Comparison of ENCODE assay signal across 16 cellular contexts in the genomic region with DNA sequence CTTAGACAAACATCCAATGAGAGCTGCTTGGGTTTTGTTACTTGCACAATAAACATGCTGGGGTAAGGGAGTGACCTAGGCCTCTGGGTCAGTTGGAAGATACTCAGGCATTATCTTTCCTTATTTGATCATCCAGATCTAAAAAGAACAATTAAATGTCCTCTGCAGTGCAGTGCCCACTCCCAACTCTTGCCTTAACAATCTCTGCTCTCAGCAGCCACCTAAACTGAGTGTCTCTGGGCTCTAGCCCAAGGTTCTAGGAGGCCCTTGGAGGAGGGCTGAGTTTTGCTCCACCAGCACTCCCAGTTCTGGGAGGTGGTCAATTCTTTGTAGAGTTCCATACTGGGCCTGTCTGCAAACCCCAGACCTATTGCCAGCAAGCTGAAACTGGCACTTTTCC. TPM values are rescaled to one million over a fixed set of nuclear protein-coding genes. Genes with fewer than 3 reads are reported as not detected.
DNase-seq lines count a peak whose midpoint lies in the region; ATAC-seq and TF ChIP-seq lines count a peak whose summit lies in the region.
"Had no signal": no experiment of that assay in that cellular context is flagged by ENCODE, and none has a peak within 500 bp of the region (broad histone marks: within the 10 kb centered on the region; RNA-seq: fewer than 3 reads in every experiment).

No MANE protein-coding gene starts in this region.

- H3K27ac ChIP-seq in left lung, result no peak overlapping the region
- H3K27ac ChIP-seq: SK-N-MC had no signal

- H3K4me3 Mint-ChIP-seq in Caco-2 (ENCODE audit: unreplicated experiment) (peak overlapping the region; percentile 87), T-helper 17 cell (peak overlapping the region; percentile 83), immature natural killer cell (peak overlapping the region in 4 of 5 donors; percentile 21 to 67 (median 54)), chondrocyte (ENCODE audit: unreplicated experiment) (no peak overlapping the region)

- H3K27me3 Mint-ChIP-seq in Caco-2 (ENCODE audit: insufficient read depth, unreplicated experiment), result no peaks in the 10 kb centered on the region
- peaks cover 87% of the 10 kb centered on the region for H3K27me3 Mint-ChIP-seq in T-helper 17 cell
- peaks cover 31 to 60% (median 56%) of the 10 kb centered on the region in 3 donors for H3K27me3 Mint-ChIP-seq in immature natural killer cell (ENCODE audit: low read depth in 3 of 3)
- H3K27me3 Mint-ChIP-seq in chondrocyte (ENCODE audit: low read depth), result peaks cover 85% of the 10 kb centered on the region

- no peak overlapping the region for H3K27ac Mint-ChIP-seq in Caco-2 (ENCODE audit: unreplicated experiment)
- no peak overlapping the region for H3K27ac Mint-ChIP-seq in T-helper 17 cell
- no peak overlapping the region for H3K27ac Mint-ChIP-seq in immature natural killer cell
- no peak overlapping the region for H3K27ac Mint-ChIP-seq in chondrocyte (ENCODE audit: unreplicated experiment)

- peaks cover 6% of the 10 kb centered on the region for H3K36me3 Mint-ChIP-seq in Caco-2 (ENCODE audit: insufficient read depth, unreplicated experiment)
- H3K36me3 Mint-ChIP-seq in T-helper 17 cell (ENCODE audit: low read depth), result peaks cover 2% of the 10 kb centered on the region
- H3K36me3 Mint-ChIP-seq in immature natural killer cell, result peaks cover 0 to 3% (median 0%) of the 10 kb centered on the region in 3 donors
- H3K36me3 Mint-ChIP-seq in chondrocyte (ENCODE audit: low read depth), result peaks cover 6% of the 10 kb centered on the region

- CTCF ChIA-PET in Caco-2 (lab: Charles Lee) (interaction anchor here (0.5 kb wide), 1 partner anchor 517 kb away, joined by 4 read pairs; no protein-coding TSS in a partner anchor), HEK293T (lab: Yijun Ruan, JAX) (interaction anchor here (0.7 to 1.5 kb wide), 3 partner anchors 37 to 193 kb away, joined by 3 to 7 read pairs (median 5); partner anchors contain the start of gene CDC20B)

- H3K4me3 ChIP-seq in Caco-2 (ENCODE audit: low read depth, low read length) (no peak overlapping the region), left lung (no peak overlapping the region)
- H3K4me3 ChIP-seq: K562 had no signal

- H3K4me1 Mint-ChIP-seq in Caco-2 (ENCODE audit: low read depth, unreplicated experiment), result peaks cover 10% of the 10 kb centered on the region
- H3K4me1 Mint-ChIP-seq in T-helper 17 cell, result peaks cover 29% of the 10 kb centered on the region
- H3K4me1 Mint-ChIP-seq in immature natural killer cell, result peaks cover 34 to 38% of the 10 kb centered on the region in 2 donors
- peaks cover 23% of the 10 kb centered on the region for H3K4me1 Mint-ChIP-seq in chondrocyte (ENCODE audit: low read depth)

- TF ChIP-seq CTCF in Caco-2 (IDR thresholded peaks at IDR 0.05; ENCODE audit: insufficient read depth in 1 of 2, low read depth in 1 of 2, low read length in 1 of 2, severe bottlenecking in 1 of 2, unreplicated experiment in 1 of 2) (no peak), chondrocyte (IDR thresholded peaks at IDR 0.05) (no peak), left lung (IDR thresholded peaks at IDR 0.05) (no peak)

- H3K4me1 ChIP-seq in Caco-2 (no peaks in the 10 kb centered on the region), left lung (peaks cover 3 to 32% of the 10 kb centered on the region in 2 donors)

- POLR2A ChIA-PET in Caco-2 (lab: Charles Lee), result no interaction called here
- POLR2A ChIA-PET in HEK293T (lab: Yijun Ruan, JAX), result no interaction called here

- H3K27me3 ChIP-seq in Caco-2 (replicated peaks; ENCODE audit: control insufficient read depth, insufficient read depth, low read length) (no peaks in the 10 kb centered on the region), left lung (peaks cover 100% of the 10 kb centered on the region in 2 donors)

- ATAC-seq in T-helper 17 cell (no peak), left lung (no peak)
- ATAC-seq: K562 had no signal

- BruUV-seq in Caco-2 (replicated peaks; lab: Mats Ljungman, UMichigan), result no TSS peak

- no peaks in the 10 kb centered on the region for H3K9me3 ChIP-seq in Caco-2
- H3K9me3 ChIP-seq in T-helper 17 cell (ENCODE audit: control insufficient read depth, low read length, poor library complexity, severe bottlenecking), result no peaks in the 10 kb centered on the region
- no peaks in the 10 kb centered on the region for H3K9me3 ChIP-seq in left lung

- no peaks in the 10 kb centered on the region for H3K36me3 ChIP-seq in Caco-2 (ENCODE audit: control insufficient read depth, insufficient read depth, low read length)
- H3K36me3 ChIP-seq in left lung, result no peaks in the 10 kb centered on the region

- H3K9me3 Mint-ChIP-seq in Caco-2 (ENCODE audit: unreplicated experiment), result no peaks in the 10 kb centered on the region
- H3K9me3 Mint-ChIP-seq in immature natural killer cell, result peaks cover 0 to 2% (median 0%) of the 10 kb centered on the region in 6 donors
- H3K9me3 Mint-ChIP-seq in chondrocyte (ENCODE audit: low read depth), result no peaks in the 10 kb centered on the region

- DNase-seq in AG08396 (ENCODE audit: low spot score), result peak; percentile 10
- no peak for DNase-seq in Caco-2
- no peak for DNase-seq in T-helper 17 cell
- DNase-seq in immature natural killer cell, result no peak
- no peak for DNase-seq in chondrocyte (ENCODE audit: low spot score)
- no peak for DNase-seq in HEK293T (ENCODE audit: extremely low spot score)
- DNase-seq in left lung, result no peak
- no peak for DNase-seq in NCI-H82 (lab: John Stamatoyannopoulos, UW)
- DNase-seq: AML-193, HCEC 1CT, NCI-H1436 treated with DMSO at 0.1 percent for 48 hours, NCI-H2029 treated with DMSO at 0.1 percent for 48 hours, NCI-H510A treated with DMSO at 0.1 percent for 48 hours, Right ventricle myocardium superior had no signal

- intact Hi-C loops in Caco-2 (cut with micrococcal nuclease; ENCODE audit: unreplicated experiment) (loop anchor here (5.0 kb wide), 1 partner anchor 467 kb away; no protein-coding TSS in a partner anchor), left lung (cut with DNase I) (no loop called here)

TF ChIP-seq in HEK293T, 16 proteins besides CTCF, POLR2A, EP300 and RAD21:
- TF ChIP-seq CTBP1 (IDR thresholded peaks at IDR 0.05; ENCODE audit: borderline replicate concordance) (no peak), FOXK2 (IDR thresholded peaks at IDR 0.05) (no peak), NFRKB (IDR thresholded peaks at IDR 0.05) (no peak), SP1 (IDR thresholded peaks at IDR 0.05) (no peak), ZNF384 (IDR thresholded peaks at IDR 0.05) (no peak), ELF4 (IDR thresholded peaks at IDR 0.05) (no peak), FOXM1 (IDR thresholded peaks at IDR 0.05; ENCODE audit: borderline replicate concordance) (no peak), SUZ12 (IDR thresholded peaks at IDR 0.05) (no peak), ARNT (IDR thresholded peaks at IDR 0.05) (no peak), HDGF (IDR thresholded peaks at IDR 0.05; ENCODE audit: borderline replicate concordance) (no peak), LEF1 (IDR thresholded peaks at IDR 0.05; ENCODE audit: borderline replicate concordance) (no peak), FOXA1 (IDR thresholded peaks at IDR 0.05) (no peak), L3MBTL2 (conservative IDR thresholded peaks at IDR 0.05) (no peak), BHLHE40 (IDR thresholded peaks at IDR 0.05; ENCODE audit: borderline replicate concordance) (no peak), TARDBP (IDR thresholded peaks at IDR 0.05) (no peak)
TF ChIP-seq in HEK293T: peak in this region for 0.

RNA-seq across cellular contexts. Expression of gene MCIDAS, which starts 1.8 kb away (rescaled TPM):
- 1.9 and 2.0 TPM in 2 replicates for total RNA-seq in Caco-2 (2022)
- not detected for total RNA-seq in T-helper 17 cell
- polyA plus RNA-seq in immature natural killer cell, result not detected
- total RNA-seq in chondrocyte, result 0.15 TPM in 1 of 3 replicates, not detected in the others
- not detected for total RNA-seq in left lung
- total RNA-seq: Right ventricle myocardium superior had no signal

RNA-seq across cellular contexts. Expression of gene CCNO, which starts 8.1 kb away (rescaled TPM):
- total RNA-seq in Caco-2 (2022), result 3.1 and 3.9 TPM in 2 replicates
- not detected for total RNA-seq in T-helper 17 cell
- polyA plus RNA-seq in immature natural killer cell, result not detected
- total RNA-seq in chondrocyte, result 1.7 to 2.0 TPM in 2 of 3 replicates, not detected in the other
- 1 to 10 TPM in 1 of 2 donors, under 1 TPM in 1; 0.23 to 1.1 TPM for total RNA-seq in left lung
- total RNA-seq: Right ventricle myocardium superior had no signal

RNA-seq across cellular contexts. Expression of gene CDC20B, which starts 52.4 kb away (rescaled TPM):
- total RNA-seq in Caco-2 (2022) (not detected in 2 replicates), T-helper 17 cell (not detected), chondrocyte (not detected in 3 replicates), left lung (not detected)
- not detected for polyA plus RNA-seq in immature natural killer cell
- total RNA-seq: K562, Right ventricle myocardium superior had no signal
